ENCODE assay signal across 13 cellular contexts in genomic region chrX:42530027-42530426, GRCh38.
DNase-seq lines count a peak whose midpoint lies in the region; ATAC-seq and TF ChIP-seq lines count a peak whose summit lies in the region.
"Had no signal": no experiment of that assay in that cellular context is flagged by ENCODE, and none has a peak within 500 bp of the region (broad histone marks: within the 10 kb centered on the region; RNA-seq: fewer than 3 reads in every experiment).

No MANE protein-coding gene starts in this region.

- H2AFZ ChIP-seq in Loucy (ENCODE audit: low read length) (no peak overlapping the region), mesenchymal stem cell (ENCODE audit: low read depth, low read length) (no peak overlapping the region)

- H2BK12ac ChIP-seq in mesenchymal stem cell (ENCODE audit: low read length in 2 of 2) = no peak overlapping the region

- H2AK5ac ChIP-seq in mesenchymal stem cell (ENCODE audit: low read length, severe bottlenecking) = no peak overlapping the region

- H2BK120ac ChIP-seq in mesenchymal stem cell (ENCODE audit: low read depth, low read length) = no peak overlapping the region

- H3K9me3 ChIP-seq in Loucy (ENCODE audit: insufficient read depth, low read depth, low read length) = no peaks in the 10 kb centered on the region
- no peaks in the 10 kb centered on the region for H3K9me3 ChIP-seq in mesenchymal stem cell (ENCODE audit: control insufficient read depth, low read length)

- no peak overlapping the region for H3K14ac ChIP-seq in mesenchymal stem cell (ENCODE audit: low read length in 2 of 2)

- H4K8ac ChIP-seq in mesenchymal stem cell (ENCODE audit: low read length) = no peak overlapping the region

- in situ Hi-C loops in Caki2 (cut with HindIII; ENCODE audit: low pct_unique_long_range_greater_than_20kb, low sequenced_read_pairs) = no loop called here

- H3K4me1 Mint-ChIP-seq in chondrocyte (ENCODE audit: low read depth) = no peaks in the 10 kb centered on the region

- no peaks in the 10 kb centered on the region for H3F3A ChIP-seq in Loucy (ENCODE audit: low read depth)

- no peak overlapping the region for H3K4me3 Mint-ChIP-seq in chondrocyte (ENCODE audit: unreplicated experiment)
- H3K4me3 Mint-ChIP-seq: activated CD8-positive, alpha-beta T cell treated with anti-CD3 and anti-CD28 coated beads, Interleukin-2, amount 10 ng/mL, durations not matched to agents 7 days and 5 days; naive thymus-derived CD4-positive, alpha-beta T cell had no signal

- H3K4me2 ChIP-seq in Loucy (ENCODE audit: low read depth, low read length, poor library complexity, severe bottlenecking) (no peak overlapping the region), mesenchymal stem cell (ENCODE audit: low read length, poor library complexity, severe bottlenecking) (no peak overlapping the region)

- no peaks in the 10 kb centered on the region for H3K79me1 ChIP-seq in mesenchymal stem cell (replicated peaks; ENCODE audit: low read length, poor library complexity, severe bottlenecking)

- H3K4me1 ChIP-seq in Loucy (ENCODE audit: insufficient read depth, low read length, poor library complexity, severe bottlenecking) (no peaks in the 10 kb centered on the region), mesenchymal stem cell (ENCODE audit: control insufficient read depth, insufficient read depth, low read depth, low read length) (peaks cover 1% of the 10 kb centered on the region)

- H3K4ac ChIP-seq in mesenchymal stem cell (ENCODE audit: low read depth in 1 of 2, low read length in 2 of 2) = no peak overlapping the region

- H3K23ac ChIP-seq in mesenchymal stem cell (ENCODE audit: low read length in 2 of 2) = no peak overlapping the region

- no CpG with 5 or more reads among the region's 1 CpG for WGBS in mesenchymal stem cell

- H4K91ac ChIP-seq in mesenchymal stem cell (ENCODE audit: low read length) = no peak overlapping the region

- H3K27me3 Mint-ChIP-seq in chondrocyte (ENCODE audit: low read depth) = no peaks in the 10 kb centered on the region
- H3K27me3 Mint-ChIP-seq: naive thymus-derived CD4-positive, alpha-beta T cell had no signal

- no peaks in the 10 kb centered on the region for H3K79me2 ChIP-seq in Loucy (ENCODE audit: insufficient read depth, low read length)

- peaks cover 9% of the 10 kb centered on the region for H3K9me3 Mint-ChIP-seq in chondrocyte (ENCODE audit: low read depth)

- H4K20me1 ChIP-seq in Loucy (ENCODE audit: insufficient read depth, low read length, poor library complexity, severe bottlenecking) = no peaks in the 10 kb centered on the region

- no peak overlapping the region for H3K9ac ChIP-seq in Loucy (ENCODE audit: low read depth, low read length, poor library complexity, severe bottlenecking)
- no peak overlapping the region for H3K9ac ChIP-seq in mesenchymal stem cell (ENCODE audit: low read length)

- no peaks in the 10 kb centered on the region for H3K9me2 ChIP-seq in Loucy (replicated peaks; ENCODE audit: low read depth, low read length)

- 0 out of 2 replicates have a peak, but pooled peaks have one; percentile 17 for TF ChIP-seq CTCF in Loucy (conservative IDR thresholded peaks at IDR 0.05; ENCODE audit: low read length)
- peak; percentile 34 for TF ChIP-seq CTCF in chondrocyte (IDR thresholded peaks at IDR 0.05)

- no peaks in the 10 kb centered on the region for H3K36me3 Mint-ChIP-seq in chondrocyte (ENCODE audit: low read depth)
- H3K36me3 Mint-ChIP-seq: activated naive CD4-positive, alpha-beta T cell treated with anti-CD3 and anti-CD28 coated beads, Interleukin-2, amount 50 U/mL, for 72 hours; naive thymus-derived CD4-positive, alpha-beta T cell had no signal

- H3K18ac ChIP-seq in mesenchymal stem cell (ENCODE audit: low read depth in 1 of 2, low read length in 2 of 2) = no peak overlapping the region

- H3K27ac ChIP-seq in mesenchymal stem cell (ENCODE audit: low read length, poor library complexity, severe bottlenecking) = no peak overlapping the region

- no peak overlapping the region for H3K4me3 ChIP-seq in Loucy (ENCODE audit: low read length, poor library complexity, severe bottlenecking)
- H3K4me3 ChIP-seq in mesenchymal stem cell (ENCODE audit: insufficient read depth in 1 of 2, low read depth in 1 of 2, low read length in 2 of 2) = no peak overlapping the region

- ATAC-seq in HG03439 (IDR thresholded peaks at IDR 0.05; ENCODE audit: unreplicated experiment) (no peak), HG03571 (IDR thresholded peaks at IDR 0.05; ENCODE audit: unreplicated experiment) (no peak)
- ATAC-seq: activated CD8-positive, alpha-beta T cell treated with anti-CD3 and anti-CD28 coated beads, Interleukin-2, amount 10 ng/mL, durations not matched to agents 7 days and 5 days; activated naive CD4-positive, alpha-beta T cell treated with anti-CD3 and anti-CD28 coated beads, Interleukin-2, amount 50 U/mL, for 72 hours; naive thymus-derived CD4-positive, alpha-beta T cell; Panc1 had no signal

- DNase-seq in Caki2 (ENCODE audit: low read depth) (peak; percentile 26), chondrocyte (ENCODE audit: low spot score) (no peak), mesenchymal stem cell (peak; percentile 3), NCI-H69 (lab: John Stamatoyannopoulos, UW) (no peak)
- no peak for DNase-seq in stimulated activated CD4-positive, alpha-beta T cell treated with anti-CD3 and anti-CD28 coated beads, Interleukin-4, amount 100 ng/mL, for 4 hours
- DNase-seq: activated CD8-positive, alpha-beta T cell treated with anti-CD3 and anti-CD28 coated beads, Interleukin-2, amount 10 ng/mL, durations not matched to agents 7 days and 5 days; naive thymus-derived CD4-positive, alpha-beta T cell; NCI-H345 had no signal

- no peak overlapping the region for H2BK5ac ChIP-seq in mesenchymal stem cell (ENCODE audit: low read depth, low read length, poor library complexity, severe bottlenecking)

- H3K27me3 ChIP-seq in Loucy (ENCODE audit: insufficient read depth, low read length, poor library complexity, severe bottlenecking) (no peaks in the 10 kb centered on the region), mesenchymal stem cell (ENCODE audit: control insufficient read depth in 1 of 2, insufficient read depth in 1 of 2, low read length in 2 of 2) (peaks cover 0 to 6% of the 10 kb centered on the region in 2 experiments)

- H2BK15ac ChIP-seq in mesenchymal stem cell (ENCODE audit: low read depth, poor library complexity, severe bottlenecking) = no peak overlapping the region

- H3K27ac Mint-ChIP-seq in chondrocyte (ENCODE audit: unreplicated experiment) = no peak overlapping the region
- H3K27ac Mint-ChIP-seq: activated CD8-positive, alpha-beta T cell treated with anti-CD3 and anti-CD28 coated beads, Interleukin-2, amount 10 ng/mL, durations not matched to agents 7 days and 5 days; activated naive CD4-positive, alpha-beta T cell treated with anti-CD3 and anti-CD28 coated beads, Interleukin-2, amount 50 U/mL, for 72 hours had no signal

- no peaks in the 10 kb centered on the region for H3K36me3 ChIP-seq in Loucy (ENCODE audit: insufficient read depth, low read length)
- H3K36me3 ChIP-seq in mesenchymal stem cell (ENCODE audit: control insufficient read depth in 1 of 2, insufficient read depth in 2 of 2, low read depth in 1 of 2, low read length in 2 of 2) = no peaks in the 10 kb centered on the region

Comparison
In these comparisons a context has a peak if more than half of its experiments do, and no peak if none do; other contexts are left out.
1. DNase-seq: peak in Caki2 (single experiment) and mesenchymal stem cell (single experiment); none in chondrocyte (single experiment), NCI-H69 (single experiment) and stimulated activated CD4-positive, alpha-beta T cell treated with anti-CD3 and anti-CD28 coated beads, Interleukin-4, amount 100 ng/mL, for 4 hours (0 of 2).